Comparison of ENCODE assay signal across 1 cellular context in genomic region chr4:15681372-15682339, GRCh38.
TF ChIP-seq lines count a peak whose summit lies in the region.

Gene FAM200B (plus strand): TSS chr4:15681827. CDS start chr4:15686978, 5,151 bp downstream.

TF ChIP-seq in WTC11, 78 proteins besides CTCF, POLR2A, EP300 and RAD21 (continued from another document and continues in another):
- TF ChIP-seq PRDM15 (CRISPR knock-in tag; IDR thresholded peaks at IDR 0.05) = no peak; the same call in 1 of the 2 replicates
- no peak for TF ChIP-seq ZNF121 (CRISPR knock-in tag; IDR thresholded peaks at IDR 0.05)
- peak; percentile 53; the same call in 1 of the 2 replicates for TF ChIP-seq GABPB1 (CRISPR knock-in tag; IDR thresholded peaks at IDR 0.05)
- TF ChIP-seq MAX (CRISPR knock-in tag; IDR thresholded peaks at IDR 0.05) = peak; percentile 73; the same call in 1 of the 2 replicates
- peak; percentile 98 for TF ChIP-seq E2F4 (CRISPR knock-in tag; IDR thresholded peaks at IDR 0.05; ENCODE audit: borderline replicate concordance, low read depth)
- TF ChIP-seq ZNF423 (CRISPR knock-in tag; IDR thresholded peaks at IDR 0.05) = no peak
- no peak; the same call in 1 of the 2 replicates for TF ChIP-seq SP1 (CRISPR knock-in tag; conservative IDR thresholded peaks at IDR 0.05)
- peak; percentile 77 for TF ChIP-seq ETV6 (CRISPR knock-in tag; IDR thresholded peaks at IDR 0.05)
- TF ChIP-seq SMAD4 (CRISPR knock-in tag; IDR thresholded peaks at IDR 0.05) = no peak
- peak; percentile 48; the same call in 1 of the 2 replicates for TF ChIP-seq OVOL2 (CRISPR knock-in tag; IDR thresholded peaks at IDR 0.05; ENCODE audit: borderline replicate concordance)
- TF ChIP-seq ELF4 (CRISPR knock-in tag; IDR thresholded peaks at IDR 0.05; ENCODE audit: low read depth) = no peak
- no peak for TF ChIP-seq ZNF425 (CRISPR knock-in tag; conservative IDR thresholded peaks at IDR 0.05)
- TF ChIP-seq FOXK1 (CRISPR knock-in tag; IDR thresholded peaks at IDR 0.05) = peak; percentile 45; the same call in 1 of the 2 replicates
- peak; percentile 48; the same call in 1 of the 2 replicates for TF ChIP-seq USF1 (CRISPR knock-in tag; IDR thresholded peaks at IDR 0.05)
- no peak for TF ChIP-seq ATF1 (CRISPR knock-in tag; IDR thresholded peaks at IDR 0.05)
- TF ChIP-seq E2F5 (CRISPR knock-in tag; IDR thresholded peaks at IDR 0.05) = peak; percentile 85; the same call in 1 of the 2 replicates
- TF ChIP-seq CREM (CRISPR knock-in tag; IDR thresholded peaks at IDR 0.05) = peak; percentile 66; the same call in 1 of the 2 replicates
- TF ChIP-seq ZNF263 (CRISPR knock-in tag; IDR thresholded peaks at IDR 0.05; ENCODE audit: low read depth) = no peak
- no peak for TF ChIP-seq EMX1 (CRISPR knock-in tag; IDR thresholded peaks at IDR 0.05)
- no peak for TF ChIP-seq USF2 (CRISPR knock-in tag; IDR thresholded peaks at IDR 0.05)
- TF ChIP-seq NFE2L1 (CRISPR knock-in tag; IDR thresholded peaks at IDR 0.05) = no peak
- peak; percentile 34; the same call in 1 of the 2 replicates for TF ChIP-seq SOX15 (CRISPR knock-in tag; IDR thresholded peaks at IDR 0.05)
- no peak for TF ChIP-seq ZBTB21 (CRISPR knock-in tag; IDR thresholded peaks at IDR 0.05; ENCODE audit: borderline replicate concordance)
- TF ChIP-seq SMAD3 (CRISPR knock-in tag; IDR thresholded peaks at IDR 0.05; ENCODE audit: borderline replicate concordance) = peak; percentile 39; the same call in 1 of the 2 replicates
- no peak for TF ChIP-seq CREB1 (CRISPR knock-in tag; IDR thresholded peaks at IDR 0.05)
- peak; percentile 63; the same call in 1 of the 2 replicates for TF ChIP-seq JUN (CRISPR knock-in tag; IDR thresholded peaks at IDR 0.05)
- no peak for TF ChIP-seq ZNF281 (CRISPR knock-in tag; IDR thresholded peaks at IDR 0.05)
- peak; percentile 100 for TF ChIP-seq MYBL2 (CRISPR knock-in tag; IDR thresholded peaks at IDR 0.05)
- TF ChIP-seq ZBTB43 (CRISPR knock-in tag; IDR thresholded peaks at IDR 0.05) = 0 out of 2 replicates have a peak, but pooled peaks have one; percentile 75
- no peak for TF ChIP-seq ERG (CRISPR knock-in tag; IDR thresholded peaks at IDR 0.05)
- TF ChIP-seq MLX (CRISPR knock-in tag; IDR thresholded peaks at IDR 0.05) = no peak
- no peak for TF ChIP-seq ZNF138 (CRISPR knock-in tag; conservative IDR thresholded peaks at IDR 0.05)
- TF ChIP-seq TEAD4 (CRISPR knock-in tag; IDR thresholded peaks at IDR 0.05) = 0 out of 2 replicates have a peak, but pooled peaks have one; percentile 13
- no peak for TF ChIP-seq ATF6 (CRISPR knock-in tag; IDR thresholded peaks at IDR 0.05)
- no peak for TF ChIP-seq IRF1 (CRISPR knock-in tag; IDR thresholded peaks at IDR 0.05)
- TF ChIP-seq ESRRA (CRISPR knock-in tag; IDR thresholded peaks at IDR 0.05; ENCODE audit: borderline replicate concordance) = no peak
